Comparison of ENCODE assay signal across 4 cellular contexts in the genomic region with DNA sequence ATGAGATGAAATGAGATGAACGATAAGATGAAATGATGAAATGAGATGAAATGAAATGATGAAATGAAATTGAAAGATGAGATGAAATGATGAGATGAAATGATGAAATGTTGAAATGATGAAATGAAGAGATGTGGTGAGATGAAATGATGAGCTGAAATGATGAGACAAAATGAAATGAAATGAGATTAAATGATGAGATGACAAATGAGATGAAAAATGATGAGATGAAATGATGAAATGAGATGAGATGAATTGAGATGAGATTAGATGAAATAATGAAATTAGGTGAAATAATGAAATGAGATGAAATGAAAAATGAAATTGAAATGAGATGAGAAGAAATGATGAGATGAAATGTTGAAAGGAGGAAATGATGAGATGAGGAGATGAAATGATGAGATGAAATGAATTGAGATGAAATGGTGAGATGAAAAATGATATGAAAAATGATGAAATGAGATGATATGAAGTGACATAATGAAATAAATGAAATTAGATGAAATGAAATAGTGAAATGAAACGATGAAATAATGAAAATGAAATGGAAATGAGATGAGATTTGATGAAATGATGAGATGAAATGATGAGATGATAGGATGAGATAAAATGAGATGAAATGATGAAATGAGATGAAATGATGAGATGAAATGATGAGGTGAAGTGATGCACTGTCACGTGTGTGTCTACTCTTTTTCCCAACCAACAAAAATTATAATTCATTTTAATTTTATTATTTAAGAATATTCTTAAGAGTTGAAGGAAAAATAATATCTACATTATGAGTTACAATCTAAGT. TPM values are rescaled to one million over a fixed set of nuclear protein-coding genes. Genes with fewer than 3 reads are reported as not detected.
"Had no signal": no experiment of that assay in that cellular context is flagged by ENCODE, and none has a peak within 500 bp of the region (broad histone marks: within the 10 kb centered on the region; RNA-seq: fewer than 3 reads in every experiment).

No MANE protein-coding gene starts in this region.

RNA-seq across cellular contexts. Expression of gene CCT8L2, which starts 58.0 kb away (rescaled TPM):
- total RNA-seq: HT-29, HT1080, IMR-90 had no signal
- polyA plus RNA-seq: IgD-negative memory B cell, IMR-90 had no signal
